In genomic region chr4:86917212-86918039, GRCh38 we compare ENCODE assay signal across 20 cellular contexts. TPM values are rescaled to one million over a fixed set of nuclear protein-coding genes. Genes with fewer than 3 reads are reported as not detected.
"Had no signal": no experiment of that assay in that cellular context is flagged by ENCODE, and none has a peak within 500 bp of the region (broad histone marks: within the 10 kb centered on the region; RNA-seq: fewer than 3 reads in every experiment).

No MANE protein-coding gene starts in this region.

- H3K27me3 Mint-ChIP-seq: naive B cell, progenitor cell of endocrine pancreas had no signal

- H3K4me1 Mint-ChIP-seq: nephron had no signal

- H3K27ac Mint-ChIP-seq: nephron, progenitor cell of endocrine pancreas had no signal

- H3K36me3 Mint-ChIP-seq: naive B cell had no signal

- H3K36me3 ChIP-seq: colonic mucosa, gastrocnemius medialis, pancreas, tibial nerve had no signal

- H3K9me3 Mint-ChIP-seq: naive B cell, nephron had no signal

- H3K4me3 Mint-ChIP-seq: nephron had no signal

- H3K4me3 ChIP-seq: colonic mucosa, dorsolateral prefrontal cortex, gastrocnemius medialis, heart right ventricle, pancreas, tibial nerve had no signal

- H3K9me3 ChIP-seq: colonic mucosa, gastrocnemius medialis, heart right ventricle, pancreas, tibial nerve had no signal

- DNase-seq: colonic mucosa; dorsolateral prefrontal cortex; effector CD8-positive, alpha-beta T cell; gastrocnemius medialis; heart right ventricle; hypothalamus; kidney glomerular epithelial cell; mesendoderm; naive B cell; occipital lobe; pancreas; right cardiac atrium; small intestine; stimulated activated CD4-positive, alpha-beta T cell treated with anti-CD3 and anti-CD28 coated beads, Interleukin-12 subunit alpha, Interleukin-12 subunit beta, amount 100 ng/mL, for 4 hours; stimulated activated naive CD8-positive, alpha-beta T cell treated with anti-CD3 and anti-CD28 coated beads, Interleukin-15, Interleukin-2, amounts not matched to agents 100 U/mL and 50 U/mL, for 24 hours had no signal

- H3K27me3 ChIP-seq: colonic mucosa, dorsolateral prefrontal cortex, gastrocnemius medialis, heart right ventricle, pancreas, tibial nerve had no signal

- H3K27ac ChIP-seq: colonic mucosa, dorsolateral prefrontal cortex, gastrocnemius medialis, heart right ventricle, pancreas, tibial nerve had no signal

- H3K4me1 ChIP-seq: colonic mucosa, pancreas had no signal

RNA-seq across cellular contexts. Expression of gene C4orf36, which starts 25.2 kb away (rescaled TPM):
- total RNA-seq: liver, lung microvascular endothelial cell had no signal
